ENCODE assay signal across 19 cellular contexts in the genomic region with DNA sequence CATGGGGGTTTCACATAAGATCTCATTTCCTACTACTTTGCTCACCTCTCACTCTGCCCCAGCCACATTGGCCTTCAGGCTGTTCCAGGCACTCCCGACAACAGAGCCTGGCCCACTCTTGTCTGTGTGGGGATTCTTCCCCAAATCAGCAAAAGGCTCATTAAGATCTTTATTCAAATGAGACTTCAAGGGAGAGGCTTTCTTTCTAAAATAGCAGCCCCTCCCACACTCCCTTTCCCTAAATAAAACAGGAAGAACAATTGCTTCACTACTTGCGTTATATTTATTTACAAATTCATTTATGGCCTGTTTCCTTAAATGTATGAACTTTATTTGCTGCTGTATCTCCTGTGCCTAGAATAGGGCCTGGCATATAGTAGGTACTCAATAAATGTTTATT. TPM values are rescaled to one million over a fixed set of nuclear protein-coding genes. Genes with fewer than 3 reads are reported as not detected.
DNase-seq lines count a peak whose midpoint lies in the region; ATAC-seq, FAIRE-seq and TF ChIP-seq lines count a peak whose summit lies in the region.
"Had no signal": no experiment of that assay in that cellular context is flagged by ENCODE, and none has a peak within 500 bp of the region (broad histone marks: within the 10 kb centered on the region; RNA-seq: fewer than 3 reads in every experiment).

No MANE protein-coding gene starts in this region.

- no peak for FAIRE-seq in pancreas (lab: Jason Lieb, UNC)
- FAIRE-seq: D721Med, HepG2 had no signal

- WGBS in pancreas, 2 donors, result 87 to 93% methylated on average over 2 of the region's 2 CpGs

- H3K36me3 ChIP-seq in Caco-2 (ENCODE audit: control insufficient read depth, insufficient read depth, low read length) (no peaks in the 10 kb centered on the region), pancreas (no peaks in the 10 kb centered on the region)
- H3K36me3 ChIP-seq: gastrocnemius medialis had no signal

- H3K4me3 Mint-ChIP-seq in Caco-2 (ENCODE audit: unreplicated experiment), result no peak overlapping the region
- peak overlapping the region in 2 of 5 experiments; percentile 30 to 75 for H3K4me3 Mint-ChIP-seq in brain
- H3K4me3 Mint-ChIP-seq in stimulated activated memory B cell treated with anti-CD40 and anti-IgM and Interleukin-4, amounts not matched to agents 10 μg/mL and 1 μg/mL and 100 μg/mL, for 72 hours, result no peak overlapping the region

- POLR2A ChIA-PET in Caco-2 (lab: Charles Lee), result no interaction called here

- no peak overlapping the region for H3K4me3 ChIP-seq in Caco-2 (ENCODE audit: low read depth, low read length)
- no peak overlapping the region for H3K4me3 ChIP-seq in pancreas
- H3K4me3 ChIP-seq: gastrocnemius medialis had no signal

- no TSS peak for BruUV-seq in Caco-2 (replicated peaks; lab: Mats Ljungman, UMichigan)

- H3K27ac Mint-ChIP-seq in Caco-2 (ENCODE audit: unreplicated experiment) (peak overlapping the region; percentile 7), brain (peak overlapping the region; percentile 3 to 59 (median 25))
- peak overlapping the region; percentile 75 for H3K27ac Mint-ChIP-seq in stimulated activated memory B cell treated with anti-CD40 and anti-IgM and Interleukin-4, amounts not matched to agents 10 μg/mL and 1 μg/mL and 100 μg/mL, for 72 hours

- peaks cover 24% of the 10 kb centered on the region for H3K36me3 Mint-ChIP-seq in Caco-2 (ENCODE audit: insufficient read depth, unreplicated experiment)
- no peaks in the 10 kb centered on the region for H3K36me3 Mint-ChIP-seq in brain
- no peaks in the 10 kb centered on the region for H3K36me3 Mint-ChIP-seq in stimulated activated memory B cell treated with anti-CD40 and anti-IgM and Interleukin-4, amounts not matched to agents 10 μg/mL and 1 μg/mL and 100 μg/mL, for 72 hours

- H3K27ac ChIP-seq in pancreas, result no peak overlapping the region
- H3K27ac ChIP-seq: gastrocnemius medialis had no signal

- DNase-seq in Caco-2 (no peak), NOMO-1 (lab: John Stamatoyannopoulos, UW; ENCODE audit: unreplicated experiment in 2 of 2) (peak; percentile 57 to 60), dedifferentiated amniotic fluid mesenchymal stem cell (ENCODE audit: extremely low spot score) (no peak), pancreas (no peak)
- DNase-seq: activated CD4-positive, alpha-beta T cell treated with anti-CD3 and anti-CD28 coated beads, Interleukin-2, amount 50 U/mL, for 4 hours; amniotic stem cell; caudate nucleus; erythroblast; gastrocnemius medialis; H7; kidney glomerular epithelial cell; NCI-H187; retina had no signal

- H3K27me3 Mint-ChIP-seq in Caco-2 (ENCODE audit: insufficient read depth, unreplicated experiment), result no peaks in the 10 kb centered on the region
- H3K27me3 Mint-ChIP-seq in brain, result peaks cover 9% of the 10 kb centered on the region
- H3K27me3 Mint-ChIP-seq in stimulated activated memory B cell treated with anti-CD40 and anti-IgM and Interleukin-4, amounts not matched to agents 10 μg/mL and 1 μg/mL and 100 μg/mL, for 72 hours, result no peaks in the 10 kb centered on the region

- H3K4me1 Mint-ChIP-seq in Caco-2 (ENCODE audit: low read depth, unreplicated experiment) (peaks cover 53% of the 10 kb centered on the region), brain (peaks cover 41% of the 10 kb centered on the region)
- peaks cover 33% of the 10 kb centered on the region for H3K4me1 Mint-ChIP-seq in stimulated activated memory B cell treated with anti-CD40 and anti-IgM and Interleukin-4, amounts not matched to agents 10 μg/mL and 1 μg/mL and 100 μg/mL, for 72 hours

- H3K9me3 ChIP-seq in Caco-2, result no peaks in the 10 kb centered on the region
- no peaks in the 10 kb centered on the region for H3K9me3 ChIP-seq in pancreas
- H3K9me3 ChIP-seq: gastrocnemius medialis had no signal

- H3K4me1 ChIP-seq in Caco-2, result peaks cover 37% of the 10 kb centered on the region
- peaks cover 0 to 7% (median 6%) of the 10 kb centered on the region in 3 donors for H3K4me1 ChIP-seq in pancreas

- intact Hi-C loops in Caco-2 (cut with micrococcal nuclease; ENCODE audit: unreplicated experiment) (no loop called here), pancreas (cut with DNase I) (no loop called here)

- no peak for ATAC-seq in stimulated activated memory B cell treated with anti-CD40 and anti-IgM and Interleukin-4, amounts not matched to agents 10 μg/mL and 1 μg/mL and 100 μg/mL, for 72 hours
- no peak for ATAC-seq in GM19324 (IDR thresholded peaks at IDR 0.05; ENCODE audit: low FRiP score, unreplicated experiment)
- no peak for ATAC-seq in pancreas
- ATAC-seq in HG03095 (IDR thresholded peaks at IDR 0.05; ENCODE audit: unreplicated experiment), result no peak
- ATAC-seq: gastrocnemius medialis, HepG2 had no signal

- CTCF ChIA-PET in Caco-2 (lab: Charles Lee), result no interaction called here

- no peaks in the 10 kb centered on the region for H3K9me3 Mint-ChIP-seq in Caco-2 (ENCODE audit: unreplicated experiment)
- no peaks in the 10 kb centered on the region for H3K9me3 Mint-ChIP-seq in brain
- H3K9me3 Mint-ChIP-seq in stimulated activated memory B cell treated with anti-CD40 and anti-IgM and Interleukin-4, amounts not matched to agents 10 μg/mL and 1 μg/mL and 100 μg/mL, for 72 hours, result no peaks in the 10 kb centered on the region

- no peak for TF ChIP-seq CTCF in Caco-2 (IDR thresholded peaks at IDR 0.05; ENCODE audit: insufficient read depth in 1 of 2, low read depth in 1 of 2, low read length in 1 of 2, severe bottlenecking in 1 of 2, unreplicated experiment in 1 of 2)
- no peak for TF ChIP-seq CTCF in brain (conservative IDR thresholded peaks at IDR 0.05)
- no peak for TF ChIP-seq CTCF in pancreas (IDR thresholded peaks at IDR 0.05)

- H3K27me3 ChIP-seq in Caco-2 (replicated peaks; ENCODE audit: control insufficient read depth, insufficient read depth, low read length) (no peaks in the 10 kb centered on the region), pancreas (no peaks in the 10 kb centered on the region)
- H3K27me3 ChIP-seq: gastrocnemius medialis had no signal

RNA-seq across cellular contexts. Expression of gene CDC42EP3, which starts 3.6 kb away (rescaled TPM):
- total RNA-seq in Caco-2 (2022) (87.5 and 95.8 TPM in 2 replicates), pancreas (10 to 100 TPM in 2 of 6 donors, 1 to 10 TPM in 4; 3.5 to 11.9 (median 6.4) TPM)
- polyA plus RNA-seq in brain (ENCODE audit: insufficient read depth, low read depth, low replicate concordance) (25.9 TPM), pancreas (1 to 10 TPM; 3.6 to 8.5 TPM)
- total RNA-seq: HepG2 had no signal

Comparison
In these comparisons a context has a peak if more than half of its experiments do, and no peak if none do; other contexts are left out.
1. DNase-seq: peak in NOMO-1 (2 of 2); none in Caco-2 (0 of 2), dedifferentiated amniotic fluid mesenchymal stem cell (single experiment) and pancreas (0 of 6).
2. H3K27ac Mint-ChIP-seq: peak in every context shown above with its lines; median percentile 75 in stimulated activated memory B cell treated with anti-CD40 and anti-IgM and Interleukin-4, amounts not matched to agents 10 μg/mL and 1 μg/mL and 100 μg/mL, for 72 hours; 25 in brain; 7 in Caco-2.